12 cellular contexts compared by ENCODE assay signal in genomic region chr19:33214621-33215020, GRCh38. TPM values are rescaled to one million over a fixed set of nuclear protein-coding genes. Genes with fewer than 3 reads are reported as not detected.
DNase-seq lines count a peak whose midpoint lies in the region; ATAC-seq and TF ChIP-seq lines count a peak whose summit lies in the region.
"Had no signal": no experiment of that assay in that cellular context is flagged by ENCODE, and none has a peak within 500 bp of the region (broad histone marks: within the 10 kb centered on the region; RNA-seq: fewer than 3 reads in every experiment).

No MANE protein-coding gene starts in this region.

- no peak overlapping the region for H2AK5ac ChIP-seq in mesenchymal stem cell (ENCODE audit: low read length, severe bottlenecking)

- no peak overlapping the region for H3K18ac ChIP-seq in mesenchymal stem cell (ENCODE audit: low read depth in 1 of 2, low read length in 2 of 2)

- peaks cover 4% of the 10 kb centered on the region for H3K4me1 ChIP-seq in mesenchymal stem cell (ENCODE audit: control insufficient read depth, insufficient read depth, low read depth, low read length)
- H3K4me1 ChIP-seq: gastroesophageal sphincter had no signal

- ATAC-seq in HG03280 (IDR thresholded peaks at IDR 0.05; ENCODE audit: unreplicated experiment) (no peak), GM21526 (IDR thresholded peaks at IDR 0.05; ENCODE audit: low FRiP score, unreplicated experiment) (no peak)
- ATAC-seq: gastroesophageal sphincter had no signal

- H3K14ac ChIP-seq in mesenchymal stem cell (ENCODE audit: low read length in 2 of 2): no peak overlapping the region

- no peak overlapping the region for H4K91ac ChIP-seq in mesenchymal stem cell (ENCODE audit: low read length)

- H2AFZ ChIP-seq in mesenchymal stem cell (ENCODE audit: low read depth, low read length): no peak overlapping the region

- no peaks in the 10 kb centered on the region for H3K79me1 ChIP-seq in mesenchymal stem cell (replicated peaks; ENCODE audit: low read length, poor library complexity, severe bottlenecking)

- no peak overlapping the region for H3K23ac ChIP-seq in mesenchymal stem cell (ENCODE audit: low read length in 2 of 2)

- no peak overlapping the region for H2BK120ac ChIP-seq in mesenchymal stem cell (ENCODE audit: low read depth, low read length)

- no peaks in the 10 kb centered on the region for H3K9me3 ChIP-seq in mesenchymal stem cell (ENCODE audit: control insufficient read depth, low read length)
- H3K9me3 ChIP-seq: gastroesophageal sphincter, tibial nerve had no signal

- no peak overlapping the region for H3K27ac ChIP-seq in mesenchymal stem cell (ENCODE audit: low read length, poor library complexity, severe bottlenecking)
- H3K27ac ChIP-seq: gastroesophageal sphincter, skin epidermis, tibial nerve had no signal

- H3K9ac ChIP-seq in mesenchymal stem cell (ENCODE audit: low read length): no peak overlapping the region

- H4K8ac ChIP-seq in mesenchymal stem cell (ENCODE audit: low read length): no peak overlapping the region

- TF ChIP-seq CTCF in WI38 (IDR thresholded peaks at IDR 0.05; ENCODE audit: low read depth, low read length): peak; percentile 21; the same call in 1 of the 2 replicates

- H2BK15ac ChIP-seq in mesenchymal stem cell (ENCODE audit: low read depth, poor library complexity, severe bottlenecking): no peak overlapping the region

- no peaks in the 10 kb centered on the region for H3K36me3 ChIP-seq in mesenchymal stem cell (ENCODE audit: control insufficient read depth in 1 of 2, insufficient read depth in 2 of 2, low read depth in 1 of 2, low read length in 2 of 2)
- H3K36me3 ChIP-seq: gastroesophageal sphincter, tibial nerve had no signal

- 56% methylated on average over 5 of the region's 5 CpGs for WGBS in mesenchymal stem cell

- H2BK12ac ChIP-seq in mesenchymal stem cell (ENCODE audit: low read length in 2 of 2): no peak overlapping the region

- H3K4me2 ChIP-seq in mesenchymal stem cell (ENCODE audit: low read length, poor library complexity, severe bottlenecking): no peak overlapping the region

- no peak overlapping the region for H3K4ac ChIP-seq in mesenchymal stem cell (ENCODE audit: low read depth in 1 of 2, low read length in 2 of 2)

- no peak overlapping the region for H2BK5ac ChIP-seq in mesenchymal stem cell (ENCODE audit: low read depth, low read length, poor library complexity, severe bottlenecking)

- H3K27me3 ChIP-seq in mesenchymal stem cell (ENCODE audit: control insufficient read depth in 1 of 2, insufficient read depth in 1 of 2, low read length in 2 of 2): peaks cover 7 to 34% of the 10 kb centered on the region in 2 experiments
- H3K27me3 ChIP-seq: tibial nerve had no signal

- DNase-seq in Daoy (ENCODE audit: low read depth): peak; percentile 37
- peak; percentile 25 for DNase-seq in M059J (ENCODE audit: low read depth)
- peak; percentile 34 for DNase-seq in mesenchymal stem cell
- DNase-seq in DMS79 (lab: John Stamatoyannopoulos, UW): no peak
- DNase-seq in NCI-H2171 treated with DMSO at 0.1 percent for 48 hours (lab: John Stamatoyannopoulos, UW): no peak
- DNase-seq: activated CD4-positive, alpha-beta memory T cell treated with anti-CD3 and anti-CD28 coated beads, Interleukin-2, amount 10 ng/mL, durations not matched to agents 7 days and 5 days had no signal

- H3K4me3 ChIP-seq in WI38 (ENCODE audit: low read depth, low read length) (no peak overlapping the region), mesenchymal stem cell (ENCODE audit: insufficient read depth in 1 of 2, low read depth in 1 of 2, low read length in 2 of 2) (no peak overlapping the region)
- H3K4me3 ChIP-seq: gastroesophageal sphincter, skin epidermis, tibial nerve had no signal

RNA-seq across cellular contexts. Expression of gene SLC7A10, which starts 11.0 kb away (rescaled TPM):
- total RNA-seq in Daoy (2014; rRNA removed; shearing (Covaris generic)): not detected in 2 replicates
- total RNA-seq in M059J (2014; rRNA removed; shearing (Covaris generic)): not detected in 2 replicates
- polyA plus RNA-seq in mesenchymal stem cell (2013, experiment 1 of 2): 0.14 TPM
- polyA plus RNA-seq in mesenchymal stem cell (2013, experiment 2 of 2): 0.18 TPM
- total RNA-seq: activated CD4-positive, alpha-beta memory T cell treated with anti-CD3 and anti-CD28 coated beads, Interleukin-2, amount 10 ng/mL, durations not matched to agents 7 days and 5 days; gastroesophageal sphincter had no signal

RNA-seq across cellular contexts. Expression of gene LRP3, which starts 20.5 kb away (rescaled TPM):
- 8.4 and 11.1 TPM in 2 replicates for total RNA-seq in Daoy (2014; rRNA removed; shearing (Covaris generic))
- total RNA-seq in M059J (2014; rRNA removed; shearing (Covaris generic)): 2.0 and 2.1 TPM in 2 replicates
- 27.7 TPM for polyA plus RNA-seq in mesenchymal stem cell (2013, experiment 1 of 2)
- polyA plus RNA-seq in mesenchymal stem cell (2013, experiment 2 of 2): 25.6 TPM
- total RNA-seq: activated CD4-positive, alpha-beta memory T cell treated with anti-CD3 and anti-CD28 coated beads, Interleukin-2, amount 10 ng/mL, durations not matched to agents 7 days and 5 days had no signal

Comparison
In these comparisons a context has a peak if more than half of its experiments do, and no peak if none do; other contexts are left out.
1. DNase-seq: peak in Daoy (single experiment), M059J (single experiment) and mesenchymal stem cell (single experiment); none in DMS79 (single experiment) and NCI-H2171 treated with DMSO at 0.1 percent for 48 hours (single experiment).